ENCODE assay signal across 11 cellular contexts in the genomic region with DNA sequence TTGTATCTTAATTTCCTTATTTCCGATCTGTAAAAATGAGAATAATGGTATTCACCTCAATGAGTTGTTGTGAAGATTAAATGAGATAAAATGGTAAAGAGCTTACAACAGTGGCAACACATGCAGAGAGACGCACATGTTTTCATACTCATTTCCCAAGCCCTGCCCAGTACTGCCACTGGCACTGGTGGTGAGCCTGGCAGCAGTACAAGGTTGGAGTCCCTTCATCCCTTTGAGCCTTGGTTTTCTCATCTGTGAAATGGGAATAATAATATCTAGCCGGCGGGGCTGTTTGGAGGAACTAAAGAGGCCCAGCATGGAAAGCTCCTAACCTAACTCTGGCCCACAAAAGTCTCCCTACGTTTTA. TPM values are rescaled to one million over a fixed set of nuclear protein-coding genes. Genes with fewer than 3 reads are reported as not detected.
DNase-seq lines count a peak whose midpoint lies in the region; ATAC-seq and TF ChIP-seq lines count a peak whose summit lies in the region.
"Had no signal": no experiment of that assay in that cellular context is flagged by ENCODE, and none has a peak within 500 bp of the region (broad histone marks: within the 10 kb centered on the region; RNA-seq: fewer than 3 reads in every experiment).

No MANE protein-coding gene starts in this region.

- TF ChIP-seq CTCF in heart right ventricle (IDR thresholded peaks at IDR 0.05) (no peak), type B pancreatic cell (conservative IDR thresholded peaks at IDR 0.05) (no peak)

- ATAC-seq in heart right ventricle, result no peak
- no peak for ATAC-seq in left ventricle myocardium superior
- no peak for ATAC-seq in activated naive CD8-positive, alpha-beta T cell treated with anti-CD3 and anti-CD28 coated beads, Interleukin-2, amount 50 U/mL, for 24 hours
- no peak for ATAC-seq in left colon

- peak overlapping the region in 8 of 10 donors; percentile 65 to 92 (median 90) for H3K27ac ChIP-seq in heart right ventricle
- H3K27ac ChIP-seq in mesodermal cell (ENCODE audit: low read depth, low read length, severe bottlenecking), result peak overlapping the region; percentile 95

- H3K36me3 Mint-ChIP-seq in activated naive CD8-positive, alpha-beta T cell treated with anti-CD3 and anti-CD28 coated beads, Interleukin-2, amount 50 U/mL, for 24 hours (ENCODE audit: low read depth), result no peaks in the 10 kb centered on the region
- no peaks in the 10 kb centered on the region for H3K36me3 Mint-ChIP-seq in type B pancreatic cell

- no peak overlapping the region for H3K27ac Mint-ChIP-seq in activated naive CD8-positive, alpha-beta T cell treated with anti-CD3 and anti-CD28 coated beads, Interleukin-2, amount 50 U/mL, for 24 hours
- H3K27ac Mint-ChIP-seq in type B pancreatic cell, result peak overlapping the region; percentile 93

- peaks cover 26% of the 10 kb centered on the region for H3K4me1 Mint-ChIP-seq in activated naive CD8-positive, alpha-beta T cell treated with anti-CD3 and anti-CD28 coated beads, Interleukin-2, amount 50 U/mL, for 24 hours
- H3K4me1 Mint-ChIP-seq in type B pancreatic cell (ENCODE audit: unreplicated experiment), result peaks cover 27% of the 10 kb centered on the region

- H3K9me3 Mint-ChIP-seq in activated naive CD8-positive, alpha-beta T cell treated with anti-CD3 and anti-CD28 coated beads, Interleukin-2, amount 50 U/mL, for 24 hours, result no peaks in the 10 kb centered on the region
- H3K9me3 Mint-ChIP-seq in type B pancreatic cell, result no peaks in the 10 kb centered on the region

- 70 to 75% methylated on average over 5 of the region's 5 CpGs for WGBS in heart right ventricle, 2 donors
- WGBS in mesodermal cell (ENCODE audit: insufficient coverage in 2 of 2), 2 experiments, result 80% methylated on average over 5 of the region's 5 CpGs; no CpG with 5 or more reads in 1 of the 2 experiments

- H3K4me3 Mint-ChIP-seq in activated naive CD8-positive, alpha-beta T cell treated with anti-CD3 and anti-CD28 coated beads, Interleukin-2, amount 50 U/mL, for 24 hours, result peak overlapping the region; percentile 70
- H3K4me3 Mint-ChIP-seq in type B pancreatic cell, result peak overlapping the region; percentile 96

- H3K27me3 ChIP-seq in heart right ventricle, result peaks cover 0 to 56% (median 0%) of the 10 kb centered on the region in 7 donors

- peaks cover 19 to 61% (median 37%) of the 10 kb centered on the region in 9 donors for H3K4me1 ChIP-seq in heart right ventricle
- H3K4me1 ChIP-seq in mesodermal cell (ENCODE audit: control insufficient read depth, insufficient read depth, low read length, poor library complexity, severe bottlenecking), result peaks cover 37% of the 10 kb centered on the region

- peaks cover 59% of the 10 kb centered on the region for H3K27me3 Mint-ChIP-seq in activated naive CD8-positive, alpha-beta T cell treated with anti-CD3 and anti-CD28 coated beads, Interleukin-2, amount 50 U/mL, for 24 hours
- no peaks in the 10 kb centered on the region for H3K27me3 Mint-ChIP-seq in type B pancreatic cell

- H3K4me3 ChIP-seq in heart right ventricle, result peak overlapping the region in 3 of 10 donors; percentile 70 to 86 (median 80)
- peak overlapping the region; percentile 86 for H3K4me3 ChIP-seq in mesodermal cell (ENCODE audit: extremely low read depth, insufficient read depth, low read length, poor library complexity, severe bottlenecking)

- intact Hi-C loops in heart right ventricle (cut with DNase I), result no loop called here
- intact Hi-C loops in left ventricle myocardium superior (cut with micrococcal nuclease), result no loop called here
- intact Hi-C loops in left colon (cut with DNase I, micrococcal nuclease), result no loop called here

- H3K36me3 ChIP-seq in heart right ventricle, result no peaks in the 10 kb centered on the region
- H3K36me3 ChIP-seq in mesodermal cell (ENCODE audit: control insufficient read depth, insufficient read depth, low read length), result no peaks in the 10 kb centered on the region

- no peak for DNase-seq in heart right ventricle
- no peak for DNase-seq in left ventricle myocardium superior
- DNase-seq in activated naive CD8-positive, alpha-beta T cell treated with anti-CD3 and anti-CD28 coated beads, Interleukin-2, amount 50 U/mL, for 24 hours, result no peak
- DNase-seq in type B pancreatic cell (ENCODE audit: extremely low spot score, unreplicated experiment), result no peak
- DNase-seq in left colon, result no peak
- DNase-seq in iPS-NIHi7 (ENCODE audit: extremely low spot score), result no peak
- DNase-seq in NCI-H128 (lab: John Stamatoyannopoulos, UW; ENCODE audit: unreplicated experiment), result no peak
- DNase-seq: activated CD4-positive, alpha-beta T cell treated with anti-CD3 and anti-CD28 coated beads for 4 hours; NCI-H2081 treated with DMSO at 0.1 percent for 48 hours; stimulated activated CD4-positive, alpha-beta T cell treated with anti-CD3 and anti-CD28 coated beads, Interleukin-4, amount 100 ng/mL, for 4 hours had no signal

- H3K9me3 ChIP-seq in heart right ventricle (no peaks in the 10 kb centered on the region), mesodermal cell (ENCODE audit: control insufficient read depth, low read length) (no peaks in the 10 kb centered on the region)

RNA-seq across cellular contexts. Expression of a gene that starts 0.9 kb away (rescaled TPM):
- total RNA-seq in heart right ventricle (10 to 100 TPM; 26.5 to 77.1 (median 38.1) TPM), left ventricle myocardium superior (39.0 TPM), type B pancreatic cell (ENCODE audit: low replicate concordance) (104 and 133 TPM in 2 replicates), left colon (10 to 100 TPM; 38.6 to 41.6 TPM)
- polyA plus RNA-seq in heart right ventricle, result 10 to 100 TPM; 34.2 to 45.1 TPM
- 267 TPM for polyA plus RNA-seq in mesodermal cell (2013, experiment 1 of 2)
- 234 TPM for polyA plus RNA-seq in mesodermal cell (2013, experiment 2 of 2)

RNA-seq across cellular contexts. Expression of a gene that starts 50.1 kb away (rescaled TPM):
- 100 to 1,000 TPM; 167 to 212 (median 188) TPM for total RNA-seq in heart right ventricle
- polyA plus RNA-seq in heart right ventricle, result 100 to 1,000 TPM in 1 of 2 donors, 10 to 100 TPM in 1; 89.9 to 121 TPM
- 203 TPM for total RNA-seq in left ventricle myocardium superior
- 148 TPM for polyA plus RNA-seq in mesodermal cell (2013, experiment 1 of 2)
- 150 TPM for polyA plus RNA-seq in mesodermal cell (2013, experiment 2 of 2)
- 89.6 and 98.6 TPM in 2 replicates for total RNA-seq in type B pancreatic cell (ENCODE audit: low replicate concordance)
- total RNA-seq in left colon, result 100 to 1,000 TPM; 150 to 155 TPM
